8 cellular contexts compared by ENCODE assay signal in the genomic region with DNA sequence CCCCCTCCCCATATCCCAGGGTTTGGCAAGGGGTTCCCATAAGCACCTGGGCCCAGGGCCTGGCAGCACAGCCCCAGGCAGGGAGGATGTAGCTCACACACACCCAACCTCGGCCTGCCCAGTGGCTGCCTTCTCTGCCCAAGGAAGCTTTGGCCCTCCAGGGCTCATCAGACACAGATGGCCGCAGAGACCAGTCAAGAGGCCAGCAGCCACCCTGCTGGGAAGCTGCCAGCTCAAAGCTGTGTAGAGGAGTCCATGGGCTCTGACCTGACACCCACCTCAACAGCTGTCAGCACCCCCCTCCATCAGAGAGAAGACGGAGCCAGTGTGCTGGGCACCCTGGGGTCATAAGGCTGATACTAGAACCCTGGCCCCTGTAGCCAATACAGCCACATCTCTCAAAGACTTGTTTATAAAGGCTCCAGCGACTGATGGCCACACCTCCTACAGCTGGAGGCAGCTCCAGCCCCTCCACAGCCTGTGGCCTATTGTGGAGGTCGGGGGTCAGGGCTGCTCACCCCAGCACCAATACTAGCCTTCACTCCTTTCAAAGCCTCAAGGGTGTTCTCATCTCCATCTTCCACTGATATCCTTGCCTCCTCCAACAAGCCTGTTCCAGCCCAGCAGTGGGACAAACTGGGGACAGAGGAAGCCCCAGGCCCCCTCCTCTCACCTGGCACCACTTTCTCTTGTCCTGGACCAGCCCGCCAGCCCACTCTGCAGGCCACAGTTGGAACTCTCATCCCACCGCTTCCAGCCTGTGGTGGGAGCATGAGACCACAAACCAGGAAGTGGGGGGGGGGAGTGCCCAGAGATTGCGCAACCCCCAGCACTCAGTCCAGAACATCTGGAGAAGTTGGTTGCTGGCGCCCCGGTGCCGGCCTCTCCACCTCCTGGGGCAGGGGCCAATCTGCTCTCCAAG. TPM values are rescaled to one million over a fixed set of nuclear protein-coding genes. Genes with fewer than 3 reads are reported as not detected.
DNase-seq lines count a peak whose midpoint lies in the region; ATAC-seq, FAIRE-seq and TF ChIP-seq lines count a peak whose summit lies in the region.

No MANE protein-coding gene starts in this region.

- CTCF ChIA-PET in A549 (lab: Yijun Ruan, JAX), result interaction anchor here (1.0 to 30.3 kb wide), 6 partner anchors 8 to 286 kb away, joined by 6 to 718 read pairs (median 36); partner anchors contain the start of genes HBQ1, MPG and RHBDF1

- H3K9me3 Mint-ChIP-seq in T-helper 2 cell treated with Interferon-gamma antibody and Interleukin-4, amounts not matched to agents 5 μg/mL and 100 μg/mL, for 36 hours, result no peaks in the 10 kb centered on the region

- H3K4me3 Mint-ChIP-seq in T-helper 2 cell treated with Interferon-gamma antibody and Interleukin-4, amounts not matched to agents 5 μg/mL and 100 μg/mL, for 36 hours, result peak overlapping the region; percentile 80

- H3K4me2 ChIP-seq in A549, result peak overlapping the region; percentile 100

- H3K4me1 ChIP-seq in A549 (peaks cover 40% of the 10 kb centered on the region), prostate gland (replicated peaks) (peaks cover 33% of the 10 kb centered on the region)

- peaks cover 28% of the 10 kb centered on the region for H3K27me3 Mint-ChIP-seq in T-helper 2 cell treated with Interferon-gamma antibody and Interleukin-4, amounts not matched to agents 5 μg/mL and 100 μg/mL, for 36 hours (ENCODE audit: low read depth)

- no peak overlapping the region for H3K27ac Mint-ChIP-seq in T-helper 2 cell treated with Interferon-gamma antibody and Interleukin-4, amounts not matched to agents 5 μg/mL and 100 μg/mL, for 36 hours

- TF ChIP-seq RAD21 in A549 (conservative IDR thresholded peaks at IDR 0.05 in 1 of 2, IDR thresholded peaks at IDR 0.05 in 1 of 2), result no peak

- H3K27me3 ChIP-seq in prostate gland (replicated peaks; ENCODE audit: insufficient read depth), result no peaks in the 10 kb centered on the region

- H3K9me3 ChIP-seq in A549, result no peaks in the 10 kb centered on the region
- no peaks in the 10 kb centered on the region for H3K9me3 ChIP-seq in prostate gland

- 88% methylated on average over 11 of the region's 11 CpGs for WGBS in A549 (ENCODE audit: missing lambda C conversion rate)
- 52% methylated on average over 11 of the region's 11 CpGs for WGBS in prostate gland

- no peak for DNase-seq in A549 (ENCODE audit: low read depth in 1 of 2, low spot score in 1 of 2)
- peak; percentile 51 for DNase-seq in H54 (ENCODE audit: insufficient read length, low spot score)
- no peak for DNase-seq in T-helper 2 cell treated with Interferon-gamma antibody and Interleukin-4, amounts not matched to agents 5 μg/mL and 100 μg/mL, for 36 hours (ENCODE audit: low spot score)
- peak; percentile 84 for DNase-seq in fibroblast of the conjunctiva (ENCODE audit: low read depth)
- no peak for DNase-seq in prostate gland (ENCODE audit: low spot score)
- DNase-seq in globus pallidus (ENCODE audit: low spot score), result no peak

- intact Hi-C loops in prostate gland (cut with DNase I), result no loop called here

- no peak for ATAC-seq in A549
- no peak for ATAC-seq in GM19397 (IDR thresholded peaks at IDR 0.05; ENCODE audit: unreplicated experiment)
- no peak for ATAC-seq in GM18909 (IDR thresholded peaks at IDR 0.05; ENCODE audit: poor library complexity, unreplicated experiment)

- H3K36me3 Mint-ChIP-seq in T-helper 2 cell treated with Interferon-gamma antibody and Interleukin-4, amounts not matched to agents 5 μg/mL and 100 μg/mL, for 36 hours (ENCODE audit: low read depth), result peaks cover 8% of the 10 kb centered on the region

- TF ChIP-seq EP300 in A549 (IDR thresholded peaks at IDR 0.05), result no peak

- FAIRE-seq in A549 (lab: Jason Lieb, UNC) (no peak), H54 (lab: Jason Lieb, UNC) (no peak)

- H3K36me3 ChIP-seq in prostate gland, result peaks cover 0 to 7% of the 10 kb centered on the region in 2 donors

- peaks cover 19% of the 10 kb centered on the region for H3K4me1 Mint-ChIP-seq in T-helper 2 cell treated with Interferon-gamma antibody and Interleukin-4, amounts not matched to agents 5 μg/mL and 100 μg/mL, for 36 hours (ENCODE audit: low read depth)

- TF ChIP-seq POLR2A in A549 (IDR thresholded peaks at IDR 0.05; ENCODE audit: low read length) (no peak), H54 (IDR thresholded peaks at IDR 0.05; ENCODE audit: low read depth, low read length) (no peak), prostate gland (IDR thresholded peaks at IDR 0.05) (no peak)

- H3K4me3 ChIP-seq in A549 (no peak overlapping the region), prostate gland (no peak overlapping the region)

- TF ChIP-seq CTCF in A549 (IDR thresholded peaks at IDR 0.05), result no peak
- peak in 1 of 4 experiments; percentile 14 for TF ChIP-seq CTCF in prostate gland (IDR thresholded peaks at IDR 0.05)

- POLR2A ChIA-PET in A549 (lab: Yijun Ruan, JAX), result interaction anchor here (0.6 to 1.6 kb wide), 3 partner anchors 11 to 313 kb away, joined by 3 to 6 read pairs (median 4); partner anchors contain the start of genes POLR3K and SNRNP25

- H3K27ac ChIP-seq in A549, result peak overlapping the region; percentile 97 to 98; a peak in 4 of 6 replicates
- H3K27ac ChIP-seq in prostate gland, result peak overlapping the region; percentile 88 to 91

TF ChIP-seq in A549, 52 proteins besides CTCF, POLR2A, EP300 and RAD21:
- TF ChIP-seq BHLHE40 (IDR thresholded peaks at IDR 0.05; ENCODE audit: low read depth, low read length) (no peak), CEBPB (IDR thresholded peaks at IDR 0.05) (peak; percentile 97 to 99), KDM5A (IDR thresholded peaks at IDR 0.05) (no peak), FOXS1 (CRISPR knock-in tag; IDR thresholded peaks at IDR 0.05) (no peak), ZC3H11A (IDR thresholded peaks at IDR 0.05) (no peak)

RNA-seq across cellular contexts. Expression of gene MPG, which starts 2.2 kb away (rescaled TPM):
- polyA plus RNA-seq in A549 (2011; rRNA removed) (25.5 and 28.2 TPM in 2 replicates), A549 (2017; fragmentation: RNase III; extraction: RNeasy Plus Mini Kit Qiagen cat#74134 plus additional on column Dnase treatment) (42.3 to 54.3 TPM (median 47.6 TPM) in 3 replicates)
- polyA plus RNA-seq in A549 (2012; cell fraction: cytosol; rRNA removed), result 94.6 and 128 TPM in 2 replicates
- polyA plus RNA-seq in A549 (2012; cell fraction: nucleus; rRNA removed), result 84.2 and 86.7 TPM in 2 replicates
- 9.2 and 12.1 TPM in 2 replicates for polyA minus RNA-seq in A549 (2011; rRNA and poly(A)+ RNA removed)
- total RNA-seq in prostate gland, result 100 to 1,000 TPM; 111 to 138 TPM

RNA-seq across cellular contexts. Expression of gene RHBDF1, which starts 3.4 kb away (rescaled TPM):
- 13.5 and 17.9 TPM in 2 replicates for polyA plus RNA-seq in A549 (2011; rRNA removed)
- polyA plus RNA-seq in A549 (2012; cell fraction: cytosol; rRNA removed), result 23.5 and 28.8 TPM in 2 replicates
- polyA plus RNA-seq in A549 (2012; cell fraction: nucleus; rRNA removed), result 154 and 178 TPM in 2 replicates
- 17.5 to 20.5 TPM (median 19.2 TPM) in 3 replicates for polyA plus RNA-seq in A549 (2017; fragmentation: RNase III; extraction: RNeasy Plus Mini Kit Qiagen cat#74134 plus additional on column Dnase treatment)
- polyA minus RNA-seq in A549 (2011; rRNA and poly(A)+ RNA removed), result 8.0 and 10.6 TPM in 2 replicates
- 10 to 100 TPM; 55.4 to 79.5 TPM for total RNA-seq in prostate gland

RNA-seq across cellular contexts. Expression of gene SNRNP25, which starts 22.2 kb away (rescaled TPM):
- polyA plus RNA-seq in A549 (2011; rRNA removed) (43.5 and 45.0 TPM in 2 replicates), A549 (2017; fragmentation: RNase III; extraction: RNeasy Plus Mini Kit Qiagen cat#74134 plus additional on column Dnase treatment) (82.1 to 83.0 TPM (median 82.2 TPM) in 3 replicates)
- 107 and 137 TPM in 2 replicates for polyA plus RNA-seq in A549 (2012; cell fraction: cytosol; rRNA removed)
- 39.6 and 44.6 TPM in 2 replicates for polyA plus RNA-seq in A549 (2012; cell fraction: nucleus; rRNA removed)
- polyA minus RNA-seq in A549 (2011; rRNA and poly(A)+ RNA removed), result 14.5 and 15.0 TPM in 2 replicates
- total RNA-seq in prostate gland, result 10 to 100 TPM; 22.9 to 40.8 TPM

RNA-seq across cellular contexts. Expression of gene POLR3K, which starts 22.4 kb away (rescaled TPM):
- polyA plus RNA-seq in A549 (2011; rRNA removed), result 46.9 and 50.9 TPM in 2 replicates
- 98.7 and 136 TPM in 2 replicates for polyA plus RNA-seq in A549 (2012; cell fraction: cytosol; rRNA removed)
- polyA plus RNA-seq in A549 (2012; cell fraction: nucleus; rRNA removed), result 55.0 and 57.9 TPM in 2 replicates
- polyA plus RNA-seq in A549 (2017; fragmentation: RNase III; extraction: RNeasy Plus Mini Kit Qiagen cat#74134 plus additional on column Dnase treatment), result 45.6 to 51.8 TPM (median 47.6 TPM) in 3 replicates
- polyA minus RNA-seq in A549 (2011; rRNA and poly(A)+ RNA removed), result 25.6 and 28.8 TPM in 2 replicates
- 1 to 10 TPM; 6.2 to 6.8 TPM for total RNA-seq in prostate gland

Comparison
In these comparisons a context has a peak if more than half of its experiments do, and no peak if none do; other contexts are left out.
1. DNase-seq: peak in H54 (single experiment) and fibroblast of the conjunctiva (single experiment); none in A549 (0 of 2), T-helper 2 cell treated with Interferon-gamma antibody and Interleukin-4, amounts not matched to agents 5 μg/mL and 100 μg/mL, for 36 hours (single experiment), prostate gland (single experiment) and globus pallidus (single experiment).